ENCODE assay signal across 22 cellular contexts in genomic region chr2:169761251-169761969, GRCh38. TPM values are rescaled to one million over a fixed set of nuclear protein-coding genes. Genes with fewer than 3 reads are reported as not detected.
DNase-seq lines count a peak whose midpoint lies in the region; ATAC-seq and TF ChIP-seq lines count a peak whose summit lies in the region.
"Had no signal": no experiment of that assay in that cellular context is flagged by ENCODE, and none has a peak within 500 bp of the region (broad histone marks: within the 10 kb centered on the region; RNA-seq: fewer than 3 reads in every experiment).

No MANE protein-coding gene starts in this region.

- H3K36me3 Mint-ChIP-seq in nephron (ENCODE audit: low read depth), result peaks cover 35% of the 10 kb centered on the region

- ATAC-seq in GM21390 (IDR thresholded peaks at IDR 0.05; ENCODE audit: unreplicated experiment), result peak; percentile 69
- ATAC-seq: gastrocnemius medialis had no signal

- H3K36me3 ChIP-seq in colonic mucosa, result no peaks in the 10 kb centered on the region
- H3K36me3 ChIP-seq: gastrocnemius medialis, vagina had no signal

- peak overlapping the region in 2 of 3 experiments; percentile 76 to 93 for H3K27ac Mint-ChIP-seq in nephron
- H3K27ac Mint-ChIP-seq: activated naive CD8-positive, alpha-beta T cell treated with anti-CD3 and anti-CD28 coated beads, Interleukin-2, amount 50 U/mL, for 24 hours; activated T-helper 1 cell treated with anti-CD3 and anti-CD28 coated beads, Interleukin-12 subunit alpha, Interleukin-12 subunit beta, Interleukin-2, Interleukin-4 antibody, amounts not matched to agents 30 ng/mL and 10 ng/mL and 1 ng/mL, durations not matched to agents 14 hours and 24 hours and 36 hours had no signal

- no peaks in the 10 kb centered on the region for H3K27me3 ChIP-seq in colonic mucosa
- H3K27me3 ChIP-seq: gastrocnemius medialis, vagina had no signal

- DNase-seq in GM12865 (ENCODE audit: low read depth) (peak; percentile 44), epithelial cell of proximal tubule (ENCODE audit: low read depth) (peak; percentile 42), colonic mucosa (no peak), NCI-H146 treated with DMSO at 0.1 percent for 48 hours (lab: John Stamatoyannopoulos, UW; ENCODE audit: unreplicated experiment) (no peak), RKO (ENCODE audit: low spot score) (no peak)
- DNase-seq: activated CD4-positive, CD25-positive, alpha-beta regulatory T cell; activated naive CD8-positive, alpha-beta T cell treated with anti-CD3 and anti-CD28 coated beads, Interleukin-2, amount 50 U/mL, for 24 hours; AML-193; COR-L47; gastrocnemius medialis; NCI-H1092; NCI-H2107; NCI-H69; stimulated activated CD4-positive, alpha-beta T cell treated with anti-CD3 and anti-CD28 coated beads, Interleukin-4, amount 100 ng/mL, for 1 hour; substantia nigra had no signal

- no peaks in the 10 kb centered on the region for H3K27me3 Mint-ChIP-seq in nephron (ENCODE audit: low read depth)
- H3K27me3 Mint-ChIP-seq: activated naive CD8-positive, alpha-beta T cell treated with anti-CD3 and anti-CD28 coated beads, Interleukin-2, amount 50 U/mL, for 24 hours had no signal

- no peaks in the 10 kb centered on the region for H3K9me3 ChIP-seq in colonic mucosa
- H3K9me3 ChIP-seq: gastrocnemius medialis, vagina had no signal

- H3K9ac ChIP-seq in colonic mucosa (ENCODE audit: low read depth in 2 of 2, low read length in 2 of 2), result no peak overlapping the region
- H3K9ac ChIP-seq: KMS-11 had no signal

- no peaks in the 10 kb centered on the region for H3K4me1 Mint-ChIP-seq in nephron

- TF ChIP-seq CTCF in GM12865 (IDR thresholded peaks at IDR 0.05; ENCODE audit: insufficient read depth, low read depth, low read length, missing control alignments) (no peak), epithelial cell of proximal tubule (conservative IDR thresholded peaks at IDR 0.05; ENCODE audit: low read depth, low read length) (no peak), nephron (IDR thresholded peaks at IDR 0.05; ENCODE audit: unreplicated experiment in 3 of 3) (no peak), colonic mucosa (IDR thresholded peaks at IDR 0.05) (no peak)

- intact Hi-C loops in colonic mucosa (cut with DNase I), result no loop called here

- H3K27ac ChIP-seq in colonic mucosa, result no peak overlapping the region
- H3K27ac ChIP-seq: gastrocnemius medialis, KMS-11, skin epidermis, vagina had no signal

- H3K9me3 Mint-ChIP-seq in nephron, result peaks cover 22% of the 10 kb centered on the region
- H3K9me3 Mint-ChIP-seq: activated naive CD8-positive, alpha-beta T cell treated with anti-CD3 and anti-CD28 coated beads, Interleukin-2, amount 50 U/mL, for 24 hours; activated T-helper 1 cell treated with anti-CD3 and anti-CD28 coated beads, Interleukin-12 subunit alpha, Interleukin-12 subunit beta, Interleukin-2, Interleukin-4 antibody, amounts not matched to agents 30 ng/mL and 10 ng/mL and 1 ng/mL, durations not matched to agents 14 hours and 24 hours and 36 hours had no signal

- H3K4me1 ChIP-seq in colonic mucosa, result no peaks in the 10 kb centered on the region
- H3K4me1 ChIP-seq: gastrocnemius medialis, vagina had no signal

- H3K4me3 ChIP-seq in GM12865 (ENCODE audit: low read depth, low read length) (no peak overlapping the region), epithelial cell of proximal tubule (ENCODE audit: low read depth, low read length) (no peak overlapping the region), colonic mucosa (no peak overlapping the region)
- H3K4me3 ChIP-seq: gastrocnemius medialis, lung, skin epidermis, vagina had no signal

- no peak overlapping the region for H3K4me3 Mint-ChIP-seq in nephron
- H3K4me3 Mint-ChIP-seq: activated naive CD8-positive, alpha-beta T cell treated with anti-CD3 and anti-CD28 coated beads, Interleukin-2, amount 50 U/mL, for 24 hours; activated T-helper 1 cell treated with anti-CD3 and anti-CD28 coated beads, Interleukin-12 subunit alpha, Interleukin-12 subunit beta, Interleukin-2, Interleukin-4 antibody, amounts not matched to agents 30 ng/mL and 10 ng/mL and 1 ng/mL, durations not matched to agents 14 hours and 24 hours and 36 hours had no signal

RNA-seq across cellular contexts. Expression of gene KLHL23, which starts 27.8 kb away (rescaled TPM):
- total RNA-seq in epithelial cell of proximal tubule (19.1 and 28.1 TPM in 2 replicates), colonic mucosa (10 to 100 TPM in 1 of 2 donors, 1 to 10 TPM in 1; 7.1 to 15.6 TPM)

RNA-seq across cellular contexts. Expression of gene SSB, which starts 37.3 kb away (rescaled TPM):
- total RNA-seq in epithelial cell of proximal tubule (101 and 110 TPM in 2 replicates), colonic mucosa (10 to 100 TPM; 49.5 to 83.4 TPM)

Comparison
In these comparisons a context has a peak if more than half of its experiments do, and no peak if none do; other contexts are left out.
1. DNase-seq: peak in GM12865 (single experiment) and epithelial cell of proximal tubule (single experiment); none in colonic mucosa (single experiment), NCI-H146 treated with DMSO at 0.1 percent for 48 hours (single experiment) and RKO (single experiment).